In genomic region chr17:12928736-12929135, GRCh38 we compare ENCODE assay signal across 1 cellular context.
TF ChIP-seq lines count a peak whose summit lies in the region.

No MANE protein-coding gene starts in this region.

TF ChIP-seq in K562, 482 proteins besides CTCF, POLR2A, EP300 and RAD21 (continued from another document):
- TF ChIP-seq USF1 (CRISPR knock-in tag; IDR thresholded peaks at IDR 0.05) (no peak), ZNF695 (CRISPR knock-in tag; IDR thresholded peaks at IDR 0.05) (no peak)
